ENCODE assay signal across 11 cellular contexts in genomic region chr17:40534431-40535189, GRCh38. TPM values are rescaled to one million over a fixed set of nuclear protein-coding genes. Genes with fewer than 3 reads are reported as not detected.
DNase-seq lines count a peak whose midpoint lies in the region; ATAC-seq and TF ChIP-seq lines count a peak whose summit lies in the region.
"Had no signal": no experiment of that assay in that cellular context is flagged by ENCODE, and none has a peak within 500 bp of the region (broad histone marks: within the 10 kb centered on the region; RNA-seq: fewer than 3 reads in every experiment).

No MANE protein-coding gene starts in this region.

- no peaks in the 10 kb centered on the region for H3K36me3 Mint-ChIP-seq in nephron progenitor cell (ENCODE audit: low read depth)
- no peaks in the 10 kb centered on the region for H3K36me3 Mint-ChIP-seq in WTC11

- no peaks in the 10 kb centered on the region for H3K36me3 ChIP-seq in DND-41 (ENCODE audit: insufficient read depth, low read length)

- peaks cover 14% of the 10 kb centered on the region for H3K27me3 Mint-ChIP-seq in nephron progenitor cell (ENCODE audit: low read depth, poor library complexity)
- no peaks in the 10 kb centered on the region; the same call in 1 of the 2 replicates for H3K27me3 Mint-ChIP-seq in WTC11 (ENCODE audit: low read depth)

- DNase-seq in AG10803 (ENCODE audit: low read depth) (peak; percentile 59), DND-41 (no peak), choroid plexus epithelial cell (ENCODE audit: low read depth) (peak; percentile 61), nephron progenitor cell (no peak), NCI-H146 treated with DMSO at 0.1 percent for 48 hours (lab: John Stamatoyannopoulos, UW; ENCODE audit: unreplicated experiment) (no peak), WTC11 (ENCODE audit: low spot score) (no peak), NCI-H2029 treated with DMSO at 0.1 percent for 48 hours (lab: John Stamatoyannopoulos, UW) (no peak)
- DNase-seq: NCI-H1417 treated with DMSO at 0.1 percent for 48 hours had no signal

- no peak overlapping the region for H2AFZ ChIP-seq in DND-41 (ENCODE audit: low read depth, low read length)

- H3K4me3 ChIP-seq in AG10803 (ENCODE audit: low read length): no peak overlapping the region
- no peak overlapping the region for H3K4me3 ChIP-seq in DND-41 (ENCODE audit: low read depth in 1 of 2, low read length in 2 of 2)
- H3K4me3 ChIP-seq in choroid plexus epithelial cell (ENCODE audit: low read depth, low read length): no peak overlapping the region

- H3K27ac ChIP-seq in DND-41 (ENCODE audit: low read length): peak overlapping the region; percentile 89
- H3K27ac ChIP-seq: VCaP had no signal

- peak overlapping the region; percentile 44; the same call in 1 of the 2 replicates for H3K9ac ChIP-seq in DND-41 (ENCODE audit: low read depth, low read length)

- no peaks in the 10 kb centered on the region for H3K9me3 Mint-ChIP-seq in nephron progenitor cell
- H3K9me3 Mint-ChIP-seq in WTC11: no peaks in the 10 kb centered on the region

- peak; percentile 8; the same call in 1 of the 2 replicates for TF ChIP-seq CTCF in AG10803 (conservative IDR thresholded peaks at IDR 0.05; ENCODE audit: low read length)
- TF ChIP-seq CTCF in DND-41 (IDR thresholded peaks at IDR 0.05; ENCODE audit: borderline replicate concordance, extremely low read depth, low read length, poor library complexity, severe bottlenecking): no peak
- TF ChIP-seq CTCF in choroid plexus epithelial cell (conservative IDR thresholded peaks at IDR 0.05; ENCODE audit: low read depth, low read length): no peak
- TF ChIP-seq CTCF in nephron progenitor cell (IDR thresholded peaks at IDR 0.05): no peak
- no peak for TF ChIP-seq CTCF in WTC11 (IDR thresholded peaks at IDR 0.05)

- peaks cover 85% of the 10 kb centered on the region for H3K4me1 ChIP-seq in DND-41 (ENCODE audit: insufficient read depth, low read length)

- H3K4me1 Mint-ChIP-seq in nephron progenitor cell (peaks cover 61% of the 10 kb centered on the region), WTC11 (peaks cover 22% of the 10 kb centered on the region)

- H3K27ac Mint-ChIP-seq in nephron progenitor cell: peak overlapping the region; percentile 7
- H3K27ac Mint-ChIP-seq in WTC11: no peak overlapping the region

- no peak for ATAC-seq in DND-41 (ENCODE audit: insufficient read depth, low read depth)
- ATAC-seq in HG03378 (IDR thresholded peaks at IDR 0.05; ENCODE audit: unreplicated experiment): no peak
- no peak for ATAC-seq in WTC11

- H3K79me2 ChIP-seq in DND-41 (ENCODE audit: insufficient read depth, low read length): no peaks in the 10 kb centered on the region

- POLR2A ChIA-PET in WTC11 (lab: Charles Lee): no interaction called here

- H3K9me3 ChIP-seq in DND-41 (ENCODE audit: insufficient read depth, low read length, severe bottlenecking): no peaks in the 10 kb centered on the region

- H3K27me3 ChIP-seq in DND-41 (ENCODE audit: insufficient read depth, low read length, poor library complexity): no peaks in the 10 kb centered on the region

- H3K4me3 Mint-ChIP-seq in nephron progenitor cell (no peak overlapping the region), WTC11 (no peak overlapping the region)

- H3K4me2 ChIP-seq in DND-41 (ENCODE audit: insufficient read depth, low read length): no peak overlapping the region

- H4K20me1 ChIP-seq in DND-41 (ENCODE audit: insufficient read depth, low read length): no peaks in the 10 kb centered on the region

- CTCF ChIA-PET in WTC11 (lab: Charles Lee): interaction anchor here (0.8 to 9.6 kb wide), 17 partner anchors 12 to 232 kb away, joined by 3 to 127 read pairs (median 23); partner anchors contain the start of genes GJD3, IGFBP4 and TOP2A

TF ChIP-seq in WTC11, 78 proteins besides CTCF, POLR2A, EP300 and RAD21:
- TF ChIP-seq ZNF423 (CRISPR knock-in tag; IDR thresholded peaks at IDR 0.05) (no peak), ZNF396 (CRISPR knock-in tag; IDR thresholded peaks at IDR 0.05; ENCODE audit: borderline replicate concordance) (no peak), EMX1 (CRISPR knock-in tag; IDR thresholded peaks at IDR 0.05) (no peak), SMAD4 (CRISPR knock-in tag; IDR thresholded peaks at IDR 0.05) (no peak), MXD4 (CRISPR knock-in tag; IDR thresholded peaks at IDR 0.05; ENCODE audit: borderline replicate concordance) (no peak), TP53 (CRISPR knock-in tag; IDR thresholded peaks at IDR 0.05) (no peak), CREM (CRISPR knock-in tag; IDR thresholded peaks at IDR 0.05) (no peak), ZNF138 (CRISPR knock-in tag; conservative IDR thresholded peaks at IDR 0.05) (no peak), FOXK1 (CRISPR knock-in tag; IDR thresholded peaks at IDR 0.05) (no peak), GTF2I (CRISPR knock-in tag; conservative IDR thresholded peaks at IDR 0.05) (no peak), USF2 (CRISPR knock-in tag; IDR thresholded peaks at IDR 0.05) (no peak)
- TF ChIP-seq, protein P1, sequence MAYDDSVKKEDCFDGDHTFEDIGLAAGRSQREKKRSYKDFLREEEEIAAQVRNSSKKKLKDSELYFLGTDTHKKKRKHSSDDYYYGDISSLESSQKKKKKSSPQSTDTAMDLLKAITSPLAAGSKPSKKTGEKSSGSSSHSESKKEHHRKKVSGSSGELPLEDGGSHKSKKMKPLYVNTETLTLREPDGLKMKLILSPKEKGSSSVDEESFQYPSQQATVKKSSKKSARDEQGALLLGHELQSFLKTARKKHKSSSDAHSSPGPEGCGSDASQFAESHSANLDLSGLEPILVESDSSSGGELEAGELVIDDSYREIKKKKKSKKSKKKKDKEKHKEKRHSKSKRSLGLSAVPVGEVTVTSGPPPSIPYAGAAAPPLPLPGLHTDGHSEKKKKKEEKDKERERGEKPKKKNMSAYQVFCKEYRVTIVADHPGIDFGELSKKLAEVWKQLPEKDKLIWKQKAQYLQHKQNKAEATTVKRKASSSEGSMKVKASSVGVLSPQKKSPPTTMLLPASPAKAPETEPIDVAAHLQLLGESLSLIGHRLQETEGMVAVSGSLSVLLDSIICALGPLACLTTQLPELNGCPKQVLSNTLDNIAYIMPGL (CRISPR knock-in tag; IDR thresholded peaks at IDR 0.05): no peak
- TF ChIP-seq, protein P2, sequence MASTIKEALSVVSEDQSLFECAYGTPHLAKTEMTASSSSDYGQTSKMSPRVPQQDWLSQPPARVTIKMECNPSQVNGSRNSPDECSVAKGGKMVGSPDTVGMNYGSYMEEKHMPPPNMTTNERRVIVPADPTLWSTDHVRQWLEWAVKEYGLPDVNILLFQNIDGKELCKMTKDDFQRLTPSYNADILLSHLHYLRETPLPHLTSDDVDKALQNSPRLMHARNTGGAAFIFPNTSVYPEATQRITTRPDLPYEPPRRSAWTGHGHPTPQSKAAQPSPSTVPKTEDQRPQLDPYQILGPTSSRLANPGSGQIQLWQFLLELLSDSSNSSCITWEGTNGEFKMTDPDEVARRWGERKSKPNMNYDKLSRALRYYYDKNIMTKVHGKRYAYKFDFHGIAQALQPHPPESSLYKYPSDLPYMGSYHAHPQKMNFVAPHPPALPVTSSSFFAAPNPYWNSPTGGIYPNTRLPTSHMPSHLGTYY (CRISPR knock-in tag; IDR thresholded peaks at IDR 0.05): no peak
- TF ChIP-seq, protein P3, sequence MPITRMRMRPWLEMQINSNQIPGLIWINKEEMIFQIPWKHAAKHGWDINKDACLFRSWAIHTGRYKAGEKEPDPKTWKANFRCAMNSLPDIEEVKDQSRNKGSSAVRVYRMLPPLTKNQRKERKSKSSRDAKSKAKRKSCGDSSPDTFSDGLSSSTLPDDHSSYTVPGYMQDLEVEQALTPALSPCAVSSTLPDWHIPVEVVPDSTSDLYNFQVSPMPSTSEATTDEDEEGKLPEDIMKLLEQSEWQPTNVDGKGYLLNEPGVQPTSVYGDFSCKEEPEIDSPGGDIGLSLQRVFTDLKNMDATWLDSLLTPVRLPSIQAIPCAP (CRISPR knock-in tag; IDR thresholded peaks at IDR 0.05): no peak
- TF ChIP-seq, protein P4, sequence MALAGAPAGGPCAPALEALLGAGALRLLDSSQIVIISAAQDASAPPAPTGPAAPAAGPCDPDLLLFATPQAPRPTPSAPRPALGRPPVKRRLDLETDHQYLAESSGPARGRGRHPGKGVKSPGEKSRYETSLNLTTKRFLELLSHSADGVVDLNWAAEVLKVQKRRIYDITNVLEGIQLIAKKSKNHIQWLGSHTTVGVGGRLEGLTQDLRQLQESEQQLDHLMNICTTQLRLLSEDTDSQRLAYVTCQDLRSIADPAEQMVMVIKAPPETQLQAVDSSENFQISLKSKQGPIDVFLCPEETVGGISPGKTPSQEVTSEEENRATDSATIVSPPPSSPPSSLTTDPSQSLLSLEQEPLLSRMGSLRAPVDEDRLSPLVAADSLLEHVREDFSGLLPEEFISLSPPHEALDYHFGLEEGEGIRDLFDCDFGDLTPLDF (CRISPR knock-in tag; IDR thresholded peaks at IDR 0.05): no peak

RNA-seq across cellular contexts. Expression of gene CCR7, which starts 30.7 kb away (rescaled TPM):
- 0.37 to 0.92 TPM (median 0.57 TPM) in 3 replicates for total RNA-seq in WTC11 (2021)
- total RNA-seq: glomerular endothelial cell had no signal

RNA-seq across cellular contexts. Expression of gene TNS4, which starts 33.2 kb away (rescaled TPM):
- total RNA-seq in WTC11 (2021): 0.55 to 0.87 TPM (median 0.80 TPM) in 3 replicates
- total RNA-seq: glomerular endothelial cell had no signal

Comparison
In these comparisons a context has a peak if more than half of its experiments do, and no peak if none do; other contexts are left out.
1. DNase-seq: peak in AG10803 (single experiment) and choroid plexus epithelial cell (single experiment); none in DND-41 (single experiment), nephron progenitor cell (single experiment), NCI-H146 treated with DMSO at 0.1 percent for 48 hours (single experiment), WTC11 (single experiment) and NCI-H2029 treated with DMSO at 0.1 percent for 48 hours (single experiment).